Comparison of ENCODE assay signal across 1 cellular context in genomic region chr2:201890447-201890846, GRCh38.
TF ChIP-seq lines count a peak whose summit lies in the region.

No MANE protein-coding gene starts in this region.

TF ChIP-seq in A549, 52 proteins besides CTCF, POLR2A, EP300 and RAD21 (continued from another document):
- TF ChIP-seq ZC3H11A (IDR thresholded peaks at IDR 0.05) (no peak), CEBPB (IDR thresholded peaks at IDR 0.05) (peak in 1 of 2 experiments; percentile 27; a peak in 1 of 4 replicates), ATOH8 (CRISPR knock-in tag; IDR thresholded peaks at IDR 0.05; ENCODE audit: low read depth) (no peak), HOXB5 (CRISPR knock-in tag; IDR thresholded peaks at IDR 0.05) (no peak), PHF8 (IDR thresholded peaks at IDR 0.05; ENCODE audit: borderline replicate concordance, low read depth) (no peak), ZSCAN20 (CRISPR knock-in tag; IDR thresholded peaks at IDR 0.05) (no peak), REST (IDR thresholded peaks at IDR 0.05) (no peak), BCL3 (IDR thresholded peaks at IDR 0.05) (no peak), EHMT2 (IDR thresholded peaks at IDR 0.05; ENCODE audit: low read depth) (no peak), HOXA7 (CRISPR knock-in tag; IDR thresholded peaks at IDR 0.05) (no peak), ZFP36 (IDR thresholded peaks at IDR 0.05; ENCODE audit: borderline replicate concordance, partially characterized antibody) (no peak), MYC (IDR thresholded peaks at IDR 0.05; ENCODE audit: borderline replicate concordance, low read length) (no peak), HES2 (IDR thresholded peaks at IDR 0.05) (no peak), NR3C1 (IDR thresholded peaks at IDR 0.05) (no peak)
